In the genomic region with DNA sequence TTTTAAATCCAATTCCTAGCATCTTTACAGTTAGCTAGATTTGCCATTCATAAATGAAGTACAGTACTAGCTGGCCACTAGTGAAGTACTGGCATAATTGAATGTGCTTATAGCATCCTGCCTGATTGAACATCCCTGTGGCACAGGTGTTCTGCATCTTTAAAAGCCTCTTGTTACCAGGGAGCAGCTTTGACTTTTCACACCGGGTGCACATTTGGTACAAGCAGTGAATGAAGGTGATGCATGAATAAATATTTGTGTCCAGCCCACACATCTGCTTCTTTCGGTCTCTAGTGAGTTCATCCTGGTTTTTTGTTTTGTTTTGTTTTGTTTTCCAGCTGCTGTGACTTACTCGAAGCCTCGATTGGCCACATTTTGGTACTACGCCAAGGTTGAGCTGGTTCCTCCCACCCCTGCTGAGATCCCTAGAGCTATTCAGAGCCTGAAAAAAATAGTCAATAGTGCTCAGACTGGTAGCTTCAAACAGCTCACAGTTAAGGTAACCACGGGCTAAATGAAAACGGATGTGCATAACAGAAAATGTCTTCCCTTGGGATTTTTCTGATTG, we compare ENCODE assay signal across 1 cellular context.
TF ChIP-seq lines count a peak whose summit lies in the region.

No MANE protein-coding gene starts in this region.

TF ChIP-seq in GM23338, 12 proteins besides CTCF, POLR2A, EP300 and RAD21 (continued from another document):
- TF ChIP-seq, protein P1, sequence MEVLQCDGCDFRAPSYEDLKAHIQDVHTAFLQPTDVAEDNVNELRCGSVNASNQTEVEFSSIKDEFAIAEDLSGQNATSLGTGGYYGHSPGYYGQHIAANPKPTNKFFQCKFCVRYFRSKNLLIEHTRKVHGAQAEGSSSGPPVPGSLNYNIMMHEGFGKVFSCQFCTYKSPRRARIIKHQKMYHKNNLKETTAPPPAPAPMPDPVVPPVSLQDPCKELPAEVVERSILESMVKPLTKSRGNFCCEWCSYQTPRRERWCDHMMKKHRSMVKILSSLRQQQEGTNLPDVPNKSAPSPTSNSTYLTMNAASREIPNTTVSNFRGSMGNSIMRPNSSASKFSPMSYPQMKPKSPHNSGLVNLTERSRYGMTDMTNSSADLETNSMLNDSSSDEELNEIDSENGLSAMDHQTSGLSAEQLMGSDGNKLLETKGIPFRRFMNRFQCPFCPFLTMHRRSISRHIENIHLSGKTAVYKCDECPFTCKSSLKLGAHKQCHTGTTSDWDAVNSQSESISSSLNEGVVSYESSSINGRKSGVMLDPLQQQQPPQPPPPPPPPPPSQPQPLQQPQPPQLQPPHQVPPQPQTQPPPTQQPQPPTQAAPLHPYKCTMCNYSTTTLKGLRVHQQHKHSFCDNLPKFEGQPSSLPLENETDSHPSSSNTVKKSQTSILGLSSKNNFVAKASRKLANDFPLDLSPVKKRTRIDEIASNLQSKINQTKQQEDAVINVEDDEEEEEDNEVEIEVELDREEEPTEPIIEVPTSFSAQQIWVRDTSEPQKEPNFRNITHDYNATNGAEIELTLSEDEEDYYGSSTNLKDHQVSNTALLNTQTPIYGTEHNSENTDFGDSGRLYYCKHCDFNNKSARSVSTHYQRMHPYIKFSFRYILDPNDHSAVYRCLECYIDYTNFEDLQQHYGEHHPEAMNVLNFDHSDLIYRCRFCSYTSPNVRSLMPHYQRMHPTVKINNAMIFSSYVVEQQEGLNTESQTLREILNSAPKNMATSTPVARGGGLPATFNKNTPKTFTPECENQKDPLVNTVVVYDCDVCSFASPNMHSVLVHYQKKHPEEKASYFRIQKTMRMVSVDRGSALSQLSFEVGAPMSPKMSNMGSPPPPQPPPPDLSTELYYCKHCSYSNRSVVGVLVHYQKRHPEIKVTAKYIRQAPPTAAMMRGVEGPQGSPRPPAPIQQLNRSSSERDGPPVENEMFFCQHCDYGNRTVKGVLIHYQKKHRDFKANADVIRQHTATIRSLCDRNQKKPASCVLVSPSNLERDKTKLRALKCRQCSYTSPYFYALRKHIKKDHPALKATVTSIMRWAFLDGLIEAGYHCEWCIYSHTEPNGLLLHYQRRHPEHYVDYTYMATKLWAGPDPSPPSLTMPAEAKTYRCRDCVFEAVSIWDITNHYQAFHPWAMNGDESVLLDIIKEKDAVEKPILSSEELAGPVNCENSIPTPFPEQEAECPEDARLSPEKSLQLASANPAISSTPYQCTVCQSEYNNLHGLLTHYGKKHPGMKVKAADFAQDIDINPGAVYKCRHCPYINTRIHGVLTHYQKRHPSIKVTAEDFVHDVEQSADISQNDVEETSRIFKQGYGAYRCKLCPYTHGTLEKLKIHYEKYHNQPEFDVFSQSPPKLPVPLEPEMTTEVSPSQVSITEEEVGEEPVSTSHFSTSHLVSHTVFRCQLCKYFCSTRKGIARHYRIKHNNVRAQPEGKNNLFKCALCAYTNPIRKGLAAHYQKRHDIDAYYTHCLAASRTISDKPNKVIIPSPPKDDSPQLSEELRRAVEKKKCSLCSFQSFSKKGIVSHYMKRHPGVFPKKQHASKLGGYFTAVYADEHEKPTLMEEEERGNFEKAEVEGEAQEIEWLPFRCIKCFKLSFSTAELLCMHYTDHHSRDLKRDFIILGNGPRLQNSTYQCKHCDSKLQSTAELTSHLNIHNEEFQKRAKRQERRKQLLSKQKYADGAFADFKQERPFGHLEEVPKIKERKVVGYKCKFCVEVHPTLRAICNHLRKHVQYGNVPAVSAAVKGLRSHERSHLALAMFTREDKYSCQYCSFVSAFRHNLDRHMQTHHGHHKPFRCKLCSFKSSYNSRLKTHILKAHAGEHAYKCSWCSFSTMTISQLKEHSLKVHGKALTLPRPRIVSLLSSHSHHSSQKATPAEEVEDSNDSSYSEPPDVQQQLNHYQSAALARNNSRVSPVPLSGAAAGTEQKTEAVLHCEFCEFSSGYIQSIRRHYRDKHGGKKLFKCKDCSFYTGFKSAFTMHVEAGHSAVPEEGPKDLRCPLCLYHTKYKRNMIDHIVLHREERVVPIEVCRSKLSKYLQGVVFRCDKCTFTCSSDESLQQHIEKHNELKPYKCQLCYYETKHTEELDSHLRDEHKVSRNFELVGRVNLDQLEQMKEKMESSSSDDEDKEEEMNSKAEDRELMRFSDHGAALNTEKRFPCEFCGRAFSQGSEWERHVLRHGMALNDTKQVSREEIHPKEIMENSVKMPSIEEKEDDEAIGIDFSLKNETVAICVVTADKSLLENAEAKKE (CRISPR knock-in tag; IDR thresholded peaks at IDR 0.05): no peak
- TF ChIP-seq POLR2AphosphoS5 (IDR thresholded peaks at IDR 0.05; ENCODE audit: low read depth) (no peak), ZNF114 (CRISPR knock-in tag; IDR thresholded peaks at IDR 0.05) (no peak), CREB1 (CRISPR knock-in tag; IDR thresholded peaks at IDR 0.05; ENCODE audit: low read depth) (no peak)
